In genomic region chr2:137729305-137729704, GRCh38 we compare ENCODE assay signal across 26 cellular contexts.
"Had no signal": no experiment of that assay in that cellular context is flagged by ENCODE, and none has a peak within 500 bp of the region (broad histone marks: within the 10 kb centered on the region; RNA-seq: fewer than 3 reads in every experiment).

No MANE protein-coding gene starts in this region.

- DNase-seq: activated CD4-positive, alpha-beta T cell treated with anti-CD3 and anti-CD28 coated beads for 36 hours; activated CD4-positive, alpha-beta T cell treated with anti-CD3 and anti-CD28 coated beads, Interleukin-2, amount 50 U/mL, for 1 hour; activated CD8-positive, alpha-beta memory T cell treated with anti-CD3 and anti-CD28 coated beads, Interleukin-2, amount 50 U/mL, for 4 hours; activated CD8-positive, alpha-beta T cell treated with anti-CD3 and anti-CD28 coated beads for 36 hours; activated naive CD4-positive, alpha-beta T cell treated with anti-CD3 and anti-CD28 coated beads, Interleukin-2, amount 50 U/mL, for 16 hours; activated naive CD8-positive, alpha-beta T cell treated with anti-CD3 and anti-CD28 coated beads, Interleukin-2, amount 10 ng/mL, durations not matched to agents 7 days and 5 days; adrenal gland; anterior cingulate cortex; caudate nucleus; Karpas-422; NCI-H1105 treated with DMSO at 0.1 percent for 48 hours; NCI-H1694; NCI-H2029; NCI-H2107; NCI-H446 treated with DMSO at 0.1 percent for 48 hours; NCI-H524 treated with DMSO at 0.1 percent for 48 hours; NK-92 treated with Interleukin-12 subunit alpha and Interleukin-12 subunit beta, amount 100 ng/mL, for 24 hours; Peyer's patch; Right ventricle myocardium superior; SJCRH30; SK-N-SH; T-helper 1 cell had no signal

- H3K36me3 ChIP-seq: adrenal gland, breast epithelium, Peyer's patch, SJCRH30 had no signal

- H3K4me1 ChIP-seq: adrenal gland, breast epithelium, Peyer's patch, SJCRH30 had no signal

- H3K27ac ChIP-seq: adrenal gland, breast epithelium, Peyer's patch, RWPE1, SJCRH30, VCaP had no signal

- H3K27me3 ChIP-seq: adrenal gland, breast epithelium, Peyer's patch, SJCRH30 had no signal

- H3K4me3 ChIP-seq: adrenal gland, breast epithelium, K562, Peyer's patch, SJCRH30 had no signal

- H3K9ac ChIP-seq: SK-N-SH had no signal

- H3K9me3 ChIP-seq: adrenal gland, Peyer's patch, SJCRH30 had no signal
